ENCODE assay signal across 8 cellular contexts in genomic region chr2:239381709-239382134, GRCh38. TPM values are rescaled to one million over a fixed set of nuclear protein-coding genes. Genes with fewer than 3 reads are reported as not detected.
A peak's percentile ranks its signal among the peaks of the same experiment; 100 is the strongest.
DNase-seq lines count a peak whose midpoint lies in the region; ATAC-seq and TF ChIP-seq lines count a peak whose summit lies in the region.
"Had no signal": no experiment of that assay in that cellular context is flagged by ENCODE, and none has a peak within 500 bp of the region (broad histone marks: within the 10 kb centered on the region; RNA-seq: fewer than 3 reads in every experiment).

No MANE protein-coding gene starts in this region.

- peak overlapping the region; percentile 73 to 82 (median 78) for H3K4me3 Mint-ChIP-seq in T-cell

- no peaks in the 10 kb centered on the region for H3K4me1 ChIP-seq in mucosa of descending colon (ENCODE audit: low read depth)

- TF ChIP-seq CTCF in mucosa of descending colon (IDR thresholded peaks at IDR 0.05), result no peak

- H3K27ac Mint-ChIP-seq in T-cell, result peak overlapping the region; percentile 81 to 96

- peaks cover 26 to 36% (median 29%) of the 10 kb centered on the region in 3 donors for H3K4me1 Mint-ChIP-seq in T-cell

- no peak overlapping the region for H3K4me3 ChIP-seq in mucosa of descending colon
- H3K4me3 ChIP-seq: tibial artery had no signal

- CTCF ChIA-PET in T-cell (lab: Charles Lee), result interaction anchor here (0.6 to 2.0 kb wide), 6 partner anchors 54 to 238 kb away, joined by 3 to 16 read pairs (median 4); no protein-coding TSS in a partner anchor

- in situ Hi-C loops in G401 (cut with HindIII; ENCODE audit: low sequenced_read_pairs), result no loop called here

- intact Hi-C loops in mucosa of descending colon (cut with DNase I, micrococcal nuclease), result no loop called here

- H3K27me3 Mint-ChIP-seq in T-cell, result no peaks in the 10 kb centered on the region

- DNase-seq in T-cell, result peak in 1 of 34 experiments; percentile 37
- DNase-seq in mucosa of descending colon, result peak in 1 of 3 donors; percentile 16
- no peak for DNase-seq in G401 (ENCODE audit: low spot score)
- no peak for DNase-seq in SW480 (ENCODE audit: low spot score)
- DNase-seq in ureter (ENCODE audit: low spot score), result no peak

- POLR2A ChIA-PET in T-cell (lab: Charles Lee), result interaction anchor here (0.5 to 2.7 kb wide), 6 partner anchors 9 to 19 kb away, joined by 3 to 19 read pairs (median 5); partner anchors contain the start of gene HDAC4 (in 1 of the 2)

- peak; percentile 56 for ATAC-seq in GM18861 (IDR thresholded peaks at IDR 0.05; ENCODE audit: unreplicated experiment)
- ATAC-seq in GM21723 (IDR thresholded peaks at IDR 0.05; ENCODE audit: unreplicated experiment), result peak; percentile 63
- no peak for ATAC-seq in T-cell (replicated peaks in 1 of 4)
- ATAC-seq in mucosa of descending colon, result peak; percentile 11

- H3K9me3 Mint-ChIP-seq in T-cell, result no peaks in the 10 kb centered on the region

- no peaks in the 10 kb centered on the region for H3K36me3 ChIP-seq in mucosa of descending colon (ENCODE audit: low read depth)

- peaks cover 1% of the 10 kb centered on the region for H3K36me3 Mint-ChIP-seq in T-cell

- no peaks in the 10 kb centered on the region for H3K9me3 ChIP-seq in mucosa of descending colon
- H3K9me3 ChIP-seq: tibial artery had no signal

RNA-seq across cellular contexts. Expression of gene HDAC4, which starts 19.1 kb away (rescaled TPM):
- total RNA-seq in T-cell, result 10 to 100 TPM; 44.8 to 80.2 (median 60.9) TPM
- 100 to 1,000 TPM in 1 of 3 donors, 10 to 100 TPM in 2; 41.4 to 147 (median 44.0) TPM for total RNA-seq in mucosa of descending colon
- 4.5 and 7.7 TPM in 2 replicates for total RNA-seq in G401 (2014; rRNA removed; shearing (Covaris generic))
- total RNA-seq in ureter, result 86.9 TPM

Comparison
In these comparisons a context has a peak if more than half of its experiments do, and no peak if none do; other contexts are left out.
1. ATAC-seq: peak in GM18861 (single experiment), GM21723 (single experiment) and mucosa of descending colon (single experiment); none in T-cell (0 of 4).